In genomic region chr1:227314014-227314848, GRCh38 we compare ENCODE assay signal across 9 cellular contexts. TPM values are rescaled to one million over a fixed set of nuclear protein-coding genes. Genes with fewer than 3 reads are reported as not detected.
A peak's percentile ranks its signal among the peaks of the same experiment; 100 is the strongest.
DNase-seq lines count a peak whose midpoint lies in the region; ATAC-seq and TF ChIP-seq lines count a peak whose summit lies in the region.
"Had no signal": no experiment of that assay in that cellular context is flagged by ENCODE, and none has a peak within 500 bp of the region (broad histone marks: within the 10 kb centered on the region; RNA-seq: fewer than 3 reads in every experiment).

No MANE protein-coding gene starts in this region.

- H3K9ac ChIP-seq in ES-I3 (ENCODE audit: low read depth, low read length), result peak overlapping the region; percentile 29; the same call in 1 of the 2 replicates

- peaks cover 4% of the 10 kb centered on the region for H3K4me1 ChIP-seq in ES-I3 (ENCODE audit: insufficient read depth, low read length)
- H3K4me1 ChIP-seq in SJCRH30, result no peaks in the 10 kb centered on the region; the same call in 1 of the 2 replicates
- H3K4me1 ChIP-seq in psoas muscle, result peaks cover 33% of the 10 kb centered on the region

- no peak for DNase-seq in SJCRH30
- DNase-seq in fibroblast of pulmonary artery (ENCODE audit: low read depth), result no peak
- DNase-seq in psoas muscle, result no peak
- DNase-seq in stimulated activated CD4-positive, alpha-beta T cell treated with anti-CD3 and anti-CD28 coated beads, Interleukin-2, amount 100 ng/mL, for 48 hours, result no peak
- DNase-seq: trophoblast cell had no signal

- H3K27me3 ChIP-seq in SJCRH30 (no peaks in the 10 kb centered on the region), psoas muscle (ENCODE audit: insufficient read depth in 3 of 3, low read length in 2 of 3) (no peaks in the 10 kb centered on the region)

- H3K36me3 ChIP-seq in ES-I3 (ENCODE audit: insufficient read depth, low read length) (no peaks in the 10 kb centered on the region), SJCRH30 (0 out of 2 replicates have a peak, but pooled peaks cover 3% of the 10 kb centered on the region), psoas muscle (ENCODE audit: insufficient read depth in 1 of 2, low read depth in 1 of 2) (no peaks in the 10 kb centered on the region)

- 40 to 55% (median 52%) methylated on average over 6 of the region's 6 CpGs for WGBS in psoas muscle, 3 donors

- H3K9me3 ChIP-seq in ES-I3 (ENCODE audit: control insufficient read depth, insufficient read depth, low read length) (no peaks in the 10 kb centered on the region), SJCRH30 (replicated peaks) (no peaks in the 10 kb centered on the region), psoas muscle (no peaks in the 10 kb centered on the region)

- no peak for TF ChIP-seq CTCF in fibroblast of pulmonary artery (IDR thresholded peaks at IDR 0.05; ENCODE audit: low read length, missing control alignments)
- no peak for TF ChIP-seq CTCF in psoas muscle (IDR thresholded peaks at IDR 0.05)

- ATAC-seq in psoas muscle, result no peak
- ATAC-seq in HG03354 (IDR thresholded peaks at IDR 0.05; ENCODE audit: poor library complexity, severe bottlenecking, unreplicated experiment), result no peak
- no peak for ATAC-seq in HG03520 (IDR thresholded peaks at IDR 0.05; ENCODE audit: unreplicated experiment)
- ATAC-seq in GM19324 (IDR thresholded peaks at IDR 0.05; ENCODE audit: low FRiP score, unreplicated experiment), result no peak

- H3K27ac ChIP-seq in SJCRH30, result no peak overlapping the region
- no peak overlapping the region for H3K27ac ChIP-seq in psoas muscle

- intact Hi-C loops in psoas muscle (cut with DNase I), result loop anchor here in 1 of 2 donors (10.0 kb wide), 2 partner anchors 69 to 179 kb away; no protein-coding TSS in a partner anchor

- peak overlapping the region; percentile 83 for H3K4me3 ChIP-seq in SJCRH30
- peak overlapping the region; percentile 76 for H3K4me3 ChIP-seq in fibroblast of pulmonary artery (replicated peaks; ENCODE audit: low read depth, low read length)
- H3K4me3 ChIP-seq in psoas muscle, result peak overlapping the region; percentile 81

RNA-seq across cellular contexts. Expression of gene CDC42BPA, which starts 4.1 kb away (rescaled TPM):
- 50.8 and 57.1 TPM in 2 replicates for total RNA-seq in SJCRH30 (2014; rRNA removed; shearing (Covaris generic))
- total RNA-seq in psoas muscle, result 10 to 100 TPM; 14.1 to 23.0 (median 20.2) TPM
- 10 to 100 TPM in 1 of 3 donors, 1 to 10 TPM in 2; 5.3 to 15.7 (median 6.4) TPM for polyA plus RNA-seq in psoas muscle
